ENCODE assay signal across 1 cellular context in the genomic region with DNA sequence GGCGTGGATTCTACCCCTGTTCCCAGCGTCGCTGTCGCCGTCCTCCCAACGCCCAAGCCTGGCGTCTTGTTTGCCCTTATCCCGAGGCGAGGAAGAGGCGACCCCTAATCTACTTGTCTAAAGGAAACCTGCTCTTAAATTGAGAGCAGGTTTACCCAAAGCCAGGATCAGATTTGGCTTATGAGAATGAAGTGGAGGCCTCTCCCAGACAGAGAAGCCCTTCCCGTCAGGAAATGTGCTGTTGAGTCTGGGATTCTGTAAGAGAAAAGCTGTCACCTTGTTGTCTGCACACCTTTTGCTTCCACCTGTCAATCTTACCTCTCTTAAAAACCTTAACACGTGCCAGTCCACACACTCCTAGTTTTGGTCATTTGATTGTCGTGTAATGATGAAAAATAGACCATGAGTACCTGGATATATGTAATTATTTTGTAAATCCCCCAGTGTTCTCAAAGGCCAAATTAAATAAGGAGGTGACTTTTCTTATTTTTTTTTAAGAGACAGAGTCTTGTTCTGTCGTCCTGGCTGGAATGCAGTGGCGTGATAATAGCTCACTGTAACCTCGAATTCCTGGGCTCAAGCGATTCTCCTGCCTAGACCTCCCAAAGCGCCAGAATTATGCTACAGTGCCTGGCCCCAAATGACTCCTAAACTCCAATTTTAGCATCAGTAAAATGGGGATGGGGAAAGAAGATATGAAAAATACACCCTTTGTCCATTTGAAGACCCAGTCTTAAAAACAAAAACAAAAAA.
TF ChIP-seq lines count a peak whose summit lies in the region.

No MANE protein-coding gene starts in this region.

TF ChIP-seq in liver, 16 proteins besides CTCF, POLR2A, EP300 and RAD21 (continued from another document):
- TF ChIP-seq, protein P1, sequence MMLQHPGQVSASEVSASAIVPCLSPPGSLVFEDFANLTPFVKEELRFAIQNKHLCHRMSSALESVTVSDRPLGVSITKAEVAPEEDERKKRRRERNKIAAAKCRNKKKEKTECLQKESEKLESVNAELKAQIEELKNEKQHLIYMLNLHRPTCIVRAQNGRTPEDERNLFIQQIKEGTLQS (IDR thresholded peaks at IDR 0.05): no peak
- TF ChIP-seq FOXA2 (IDR thresholded peaks at IDR 0.05): no peak
